8 cellular contexts compared by ENCODE assay signal in the genomic region with DNA sequence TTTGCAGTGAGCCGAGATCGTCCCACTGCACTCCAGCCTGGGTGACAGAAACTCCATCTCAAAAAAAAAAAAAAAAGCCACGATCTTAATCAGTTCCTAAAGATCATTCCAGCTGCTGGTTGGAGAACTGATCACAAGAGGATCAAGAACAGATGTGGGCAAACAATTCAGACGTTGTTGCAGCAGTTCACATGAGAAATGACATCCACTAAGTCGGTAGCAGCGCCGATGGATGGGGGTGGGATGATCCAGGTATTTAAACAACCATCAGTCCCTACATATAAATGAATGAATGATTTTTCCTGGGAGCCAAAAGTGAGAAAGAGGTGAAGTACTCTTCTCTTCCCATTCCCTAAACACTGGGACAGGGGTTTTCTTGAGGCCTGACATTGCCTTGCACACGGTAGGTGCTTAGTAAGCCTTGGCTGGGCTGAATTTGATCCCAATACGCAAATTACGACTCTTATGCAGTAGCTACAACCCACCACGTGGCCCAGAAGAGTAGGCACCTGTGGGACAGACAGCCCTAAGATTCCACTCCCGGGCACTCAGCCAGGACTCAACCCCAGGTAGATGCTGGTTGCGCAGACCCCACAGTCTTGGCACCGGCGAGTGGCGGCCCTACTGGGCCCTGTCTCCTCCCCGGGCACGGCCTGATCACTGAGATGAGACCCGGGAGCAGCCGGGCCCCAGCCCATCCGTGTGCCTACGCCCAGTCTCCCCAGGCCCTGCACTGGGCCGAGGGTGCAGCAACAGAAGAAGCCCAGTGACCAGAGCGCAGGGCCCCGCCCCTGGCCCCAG. TPM values are rescaled to one million over a fixed set of nuclear protein-coding genes. Genes with fewer than 3 reads are reported as not detected.
DNase-seq lines count a peak whose midpoint lies in the region; ATAC-seq and TF ChIP-seq lines count a peak whose summit lies in the region.

No MANE protein-coding gene starts in this region.

- no peaks in the 10 kb centered on the region for H3K9me3 ChIP-seq in SU-DHL-6 (ENCODE audit: insufficient read depth, low read length)
- no peaks in the 10 kb centered on the region for H3K9me3 ChIP-seq in effector memory CD4-positive, alpha-beta T cell (ENCODE audit: control insufficient read depth, low read length)

- peak overlapping the region; percentile 69 for H3K4me3 ChIP-seq in SU-DHL-6 (ENCODE audit: insufficient read depth, low read length, poor library complexity, severe bottlenecking)
- peak overlapping the region; percentile 95 for H3K4me3 ChIP-seq in effector memory CD4-positive, alpha-beta T cell (ENCODE audit: insufficient read depth, low read depth, low read length, poor library complexity, severe bottlenecking)

- H3K4me1 Mint-ChIP-seq in activated naive CD4-positive, alpha-beta T cell treated with anti-CD3 and anti-CD28 coated beads for 36 hours (ENCODE audit: low read depth): peaks cover 37% of the 10 kb centered on the region
- H3K4me1 Mint-ChIP-seq in nephron progenitor cell: peaks cover 37% of the 10 kb centered on the region

- H3K27ac ChIP-seq in SU-DHL-6 (ENCODE audit: low read depth, low read length): peak overlapping the region; percentile 38; the same call in 1 of the 2 replicates
- peak overlapping the region; percentile 84 for H3K27ac ChIP-seq in effector memory CD4-positive, alpha-beta T cell (ENCODE audit: insufficient read depth, low read length, poor library complexity, severe bottlenecking)

- peaks cover 11% of the 10 kb centered on the region for H3K36me3 Mint-ChIP-seq in activated naive CD4-positive, alpha-beta T cell treated with anti-CD3 and anti-CD28 coated beads for 36 hours (ENCODE audit: low read depth)
- peaks cover 27% of the 10 kb centered on the region for H3K36me3 Mint-ChIP-seq in nephron progenitor cell (ENCODE audit: low read depth)

- intact Hi-C loops in activated naive CD4-positive, alpha-beta T cell treated with anti-CD3 and anti-CD28 coated beads for 36 hours (cut with micrococcal nuclease): loop anchor here (1.0 to 2.0 kb wide), 7 partner anchors 21 to 648 kb away; partner anchors contain the start of genes CALCOCO1, CSAD, EIF4B and PFDN5

- no peaks in the 10 kb centered on the region for H3F3A ChIP-seq in SU-DHL-6 (ENCODE audit: insufficient read depth)

- DNase-seq in activated naive CD4-positive, alpha-beta T cell treated with anti-CD3 and anti-CD28 coated beads for 36 hours: peak; percentile 52
- no peak for DNase-seq in activated naive CD4-positive, alpha-beta T cell treated with Interleukin-2 at 50 U/mL for 16 hours
- DNase-seq in effector memory CD4-positive, alpha-beta T cell: peak in 1 of 3 donors; percentile 20
- DNase-seq in nephron progenitor cell (no peak), SKM-1 treated with dmso at 0.1 percent for 144 hours (lab: John Stamatoyannopoulos, UW; ENCODE audit: unreplicated experiment) (no peak), NCI-H1694 (lab: John Stamatoyannopoulos, UW) (no peak)

- peaks cover 16% of the 10 kb centered on the region for H3K4me1 ChIP-seq in effector memory CD4-positive, alpha-beta T cell (ENCODE audit: control insufficient read depth, insufficient read depth, low read length, poor library complexity, severe bottlenecking)

- H3K4me2 ChIP-seq in SU-DHL-6 (ENCODE audit: low read depth, low read length, poor library complexity, severe bottlenecking): peak overlapping the region; percentile 88

- no peaks in the 10 kb centered on the region for H3K36me3 ChIP-seq in SU-DHL-6 (ENCODE audit: low read length)
- H3K36me3 ChIP-seq in effector memory CD4-positive, alpha-beta T cell (ENCODE audit: control insufficient read depth, insufficient read depth, low read length): peaks cover 33% of the 10 kb centered on the region

- H4K20me1 ChIP-seq in SU-DHL-6 (ENCODE audit: low read depth, low read length): no peaks in the 10 kb centered on the region

- no peaks in the 10 kb centered on the region for H3K9me3 Mint-ChIP-seq in activated naive CD4-positive, alpha-beta T cell treated with anti-CD3 and anti-CD28 coated beads for 36 hours
- H3K9me3 Mint-ChIP-seq in nephron progenitor cell: peaks cover 5% of the 10 kb centered on the region

- TF ChIP-seq CTCF in SU-DHL-6 (IDR thresholded peaks at IDR 0.05; ENCODE audit: insufficient read depth, low read length, poor library complexity, severe bottlenecking) (no peak), nephron progenitor cell (IDR thresholded peaks at IDR 0.05) (no peak)

- CTCF ChIA-PET in activated naive CD4-positive, alpha-beta T cell treated with anti-CD3 and anti-CD28 coated beads for 36 hours (lab: Charles Lee): interaction anchor here (1.1 to 19.4 kb wide), 4 partner anchors 12 to 266 kb away, joined by 3 to 360 read pairs (median 42); partner anchors contain the start of genes IGFBP6 and SOAT2

- H3K79me2 ChIP-seq in SU-DHL-6 (ENCODE audit: insufficient read depth, low read length): peaks cover 7% of the 10 kb centered on the region

- no peaks in the 10 kb centered on the region for H3K9me2 ChIP-seq in SU-DHL-6 (replicated peaks; ENCODE audit: insufficient read depth, low read length)

- peak; percentile 34 for ATAC-seq in HG03159 (IDR thresholded peaks at IDR 0.05; ENCODE audit: unreplicated experiment)

- peak overlapping the region; percentile 88 for H3K4me3 Mint-ChIP-seq in activated naive CD4-positive, alpha-beta T cell treated with anti-CD3 and anti-CD28 coated beads for 36 hours
- peak overlapping the region; percentile 92 for H3K4me3 Mint-ChIP-seq in nephron progenitor cell

- no peaks in the 10 kb centered on the region for H3K27me3 Mint-ChIP-seq in activated naive CD4-positive, alpha-beta T cell treated with anti-CD3 and anti-CD28 coated beads for 36 hours (ENCODE audit: low read depth)
- peaks cover 24% of the 10 kb centered on the region for H3K27me3 Mint-ChIP-seq in nephron progenitor cell (ENCODE audit: low read depth, poor library complexity)

- H3K27ac Mint-ChIP-seq in activated naive CD4-positive, alpha-beta T cell treated with anti-CD3 and anti-CD28 coated beads for 36 hours: peak overlapping the region; percentile 85
- H3K27ac Mint-ChIP-seq in nephron progenitor cell: no peak overlapping the region

- H3K27me3 ChIP-seq in SU-DHL-6 (ENCODE audit: low read length): no peaks in the 10 kb centered on the region
- H3K27me3 ChIP-seq in effector memory CD4-positive, alpha-beta T cell (replicated peaks; ENCODE audit: control insufficient read depth, insufficient read depth, low read length, poor library complexity, severe bottlenecking): no peaks in the 10 kb centered on the region

- peak overlapping the region; percentile 78 for H3K9ac ChIP-seq in SU-DHL-6 (ENCODE audit: low read length)

- H2AFZ ChIP-seq in SU-DHL-6 (ENCODE audit: low read depth, low read length, severe bottlenecking): peak overlapping the region; percentile 55

RNA-seq across cellular contexts. Expression of gene SPRYD3, which starts 0.6 kb away (rescaled TPM):
- 10 to 100 TPM; 20.1 to 20.2 TPM for total RNA-seq in activated naive CD4-positive, alpha-beta T cell treated with anti-CD3 and anti-CD28 coated beads for 36 hours

RNA-seq across cellular contexts. Expression of gene IGFBP6, which starts 18.8 kb away (rescaled TPM):
- 1 to 10 TPM; 3.7 to 6.4 TPM for total RNA-seq in activated naive CD4-positive, alpha-beta T cell treated with anti-CD3 and anti-CD28 coated beads for 36 hours

RNA-seq across cellular contexts. Expression of gene SOAT2, which starts 24.7 kb away (rescaled TPM):
- total RNA-seq in activated naive CD4-positive, alpha-beta T cell treated with anti-CD3 and anti-CD28 coated beads for 36 hours: under 1 TPM; 0.74 to 0.81 TPM

RNA-seq across cellular contexts. Expression of gene TNS2, which starts 28.8 kb away (rescaled TPM):
- under 1 TPM; 0.37 to 0.67 TPM for total RNA-seq in activated naive CD4-positive, alpha-beta T cell treated with anti-CD3 and anti-CD28 coated beads for 36 hours
